Comparison of ENCODE assay signal across 8 cellular contexts in the genomic region with DNA sequence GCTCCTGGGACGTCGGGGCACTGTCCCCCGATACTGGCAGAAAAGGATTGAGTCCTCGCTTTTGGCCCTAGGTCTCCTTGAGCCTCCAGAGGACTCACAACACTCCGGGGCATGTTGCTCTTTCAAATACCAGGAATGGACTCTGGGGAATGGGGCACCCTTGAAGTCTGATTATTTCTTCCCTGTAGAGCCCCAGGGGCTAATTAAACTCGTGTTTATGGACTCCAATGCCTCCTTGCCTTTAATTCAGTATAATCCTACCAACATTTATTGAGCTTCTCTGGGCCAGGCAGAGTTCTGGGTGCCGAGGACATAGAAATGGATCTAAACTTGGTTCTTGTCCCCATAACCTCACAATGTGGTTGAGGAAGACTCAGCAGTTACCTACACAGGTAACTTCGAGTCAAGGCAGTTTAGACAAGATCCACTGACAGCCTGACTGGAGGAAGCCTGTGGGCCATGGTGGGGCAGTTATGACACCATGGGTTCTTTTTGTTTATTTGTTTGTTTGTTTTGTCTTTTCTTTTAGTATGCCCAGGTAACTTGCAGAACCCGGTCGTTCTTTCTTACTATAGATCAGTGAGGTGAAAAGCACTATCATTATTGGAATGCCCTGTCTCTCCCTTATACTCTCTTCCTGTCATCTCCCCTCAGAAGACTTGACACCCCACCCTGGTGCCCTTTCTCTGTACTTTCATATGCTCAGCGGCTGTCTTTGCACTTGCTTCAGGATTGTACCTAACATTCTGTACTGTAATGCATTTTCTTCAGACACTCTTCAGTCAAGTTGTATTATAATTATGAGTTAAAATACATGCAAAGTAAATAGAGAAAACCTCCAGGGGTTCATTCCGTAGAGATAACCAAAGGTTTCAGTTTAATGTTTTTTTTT. TPM values are rescaled to one million over a fixed set of nuclear protein-coding genes. Genes with fewer than 3 reads are reported as not detected.
A peak's percentile ranks its signal among the peaks of the same experiment; 100 is the strongest.
DNase-seq lines count a peak whose midpoint lies in the region; ATAC-seq, FAIRE-seq and TF ChIP-seq lines count a peak whose summit lies in the region.

No MANE protein-coding gene starts in this region.

- H3K36me3 ChIP-seq in HAP-1 (replicated peaks) (no peaks in the 10 kb centered on the region), RWPE2 (ENCODE audit: low read depth) (no peaks in the 10 kb centered on the region), mucosa of descending colon (ENCODE audit: low read depth) (no peaks in the 10 kb centered on the region)

- intact Hi-C loops in dorsolateral prefrontal cortex (cut with DNase I): loop anchor here (5.0 kb wide), 3 partner anchors 38 to 217 kb away; a partner anchor contains a TSS
- intact Hi-C loops in mucosa of descending colon (cut with DNase I, micrococcal nuclease): no loop called here

- H3K4me3 ChIP-seq in HAP-1 (peak overlapping the region; percentile 53), RWPE2 (ENCODE audit: severe bottlenecking) (peak overlapping the region; percentile 54), dorsolateral prefrontal cortex (peak overlapping the region; percentile 42 to 95 (median 84)), mucosa of descending colon (peak overlapping the region; percentile 31)

- no peak for FAIRE-seq in D721Med (lab: Jason Lieb, UNC)

- peak; percentile 68 for DNase-seq in DMS79 treated with DMSO at 0.1 percent for 48 hours (lab: John Stamatoyannopoulos, UW)
- DNase-seq in HAP-1 (ENCODE audit: low spot score in 2 of 2): peak; percentile 72 to 74
- DNase-seq in RWPE2 (ENCODE audit: low spot score): no peak
- DNase-seq in dorsolateral prefrontal cortex: no peak
- DNase-seq in mucosa of descending colon: no peak
- DNase-seq in cerebellum (ENCODE audit: low spot score): no peak
- DNase-seq in NCI-H128 (lab: John Stamatoyannopoulos, UW; ENCODE audit: unreplicated experiment): no peak
- no peak for DNase-seq in D721Med (ENCODE audit: insufficient read length, low spot score)

- no peaks in the 10 kb centered on the region for H3K9me3 ChIP-seq in HAP-1
- H3K9me3 ChIP-seq in RWPE2 (ENCODE audit: severe bottlenecking): no peaks in the 10 kb centered on the region
- H3K9me3 ChIP-seq in mucosa of descending colon: no peaks in the 10 kb centered on the region

- ATAC-seq in RWPE2 (ENCODE audit: low read depth) (peak; percentile 35), mucosa of descending colon (peak; percentile 9)

- in situ Hi-C loops in HAP-1 (cut with MboI; ENCODE audit: low sequenced_read_pairs): no loop called here

- H3K4me1 ChIP-seq in HAP-1 (peaks cover 26% of the 10 kb centered on the region), RWPE2 (ENCODE audit: insufficient read depth, poor library complexity, severe bottlenecking) (peaks cover 12% of the 10 kb centered on the region), mucosa of descending colon (ENCODE audit: low read depth) (no peaks in the 10 kb centered on the region)

- peak overlapping the region; percentile 96 for H3K27ac ChIP-seq in RWPE2 (ENCODE audit: poor library complexity, severe bottlenecking)
- H3K27ac ChIP-seq in dorsolateral prefrontal cortex: peak overlapping the region; percentile 57 to 100 (median 98)

- H3K27me3 ChIP-seq in HAP-1 (ENCODE audit: low read depth): no peaks in the 10 kb centered on the region
- no peaks in the 10 kb centered on the region for H3K27me3 ChIP-seq in RWPE2 (ENCODE audit: insufficient read depth, poor library complexity, severe bottlenecking)
- H3K27me3 ChIP-seq in dorsolateral prefrontal cortex: peaks cover 0 to 4% (median 0%) of the 10 kb centered on the region in 45 donors

- TF ChIP-seq CTCF in RWPE2 (IDR thresholded peaks at IDR 0.05; ENCODE audit: poor library complexity, severe bottlenecking): no peak
- TF ChIP-seq CTCF in dorsolateral prefrontal cortex (IDR thresholded peaks at IDR 0.05 in 54 of 56, conservative IDR thresholded peaks at IDR 0.05 in 2 of 56; ENCODE audit: low read depth in 1 of 56, partially characterized antibody in 56 of 56): no peak
- TF ChIP-seq CTCF in mucosa of descending colon (IDR thresholded peaks at IDR 0.05): no peak
- TF ChIP-seq CTCF in D721Med (IDR thresholded peaks at IDR 0.05; ENCODE audit: insufficient read depth, missing control alignments): no peak

RNA-seq across cellular contexts. Expression of a gene that starts 3.2 kb away (rescaled TPM):
- total RNA-seq in dorsolateral prefrontal cortex: 100 to 1,000 TPM in 9 of 120 experiments, 10 to 100 TPM in 111; 33.1 to 117 (median 66.9) TPM
- 100 to 1,000 TPM; 161 to 171 (median 166) TPM for total RNA-seq in mucosa of descending colon
- total RNA-seq in cerebellum: 65.3 TPM

RNA-seq across cellular contexts. Expression of a gene that starts 47.4 kb away (rescaled TPM):
- 100 to 1,000 TPM in 30 of 120 experiments, 10 to 100 TPM in 90; 41.9 to 129 (median 85.4) TPM for total RNA-seq in dorsolateral prefrontal cortex
- 100 to 1,000 TPM; 100 to 145 (median 134) TPM for total RNA-seq in mucosa of descending colon
- total RNA-seq in cerebellum: 30.6 TPM

RNA-seq across cellular contexts. Expression of a gene that starts 47.7 kb away (rescaled TPM):
- total RNA-seq in dorsolateral prefrontal cortex (100 to 1,000 TPM in 7 of 120 experiments, 10 to 100 TPM in 113; 40.5 to 110 (median 79.7) TPM), mucosa of descending colon (10 to 100 TPM; 33.2 to 55.6 (median 48.2) TPM), cerebellum (50.4 TPM)

Comparison
In these comparisons a context has a peak if more than half of its experiments do, and no peak if none do; other contexts are left out.
1. DNase-seq: peak in DMS79 treated with DMSO at 0.1 percent for 48 hours (single experiment) and HAP-1 (2 of 2); none in RWPE2 (single experiment), dorsolateral prefrontal cortex (0 of 10), mucosa of descending colon (0 of 3), cerebellum (single experiment), NCI-H128 (single experiment) and D721Med (single experiment).
2. H3K4me3 ChIP-seq: peak in every context shown above with its lines; median percentile 84 in dorsolateral prefrontal cortex; 54 in RWPE2; 53 in HAP-1; 31 in mucosa of descending colon.
3. intact Hi-C loops: an anchor here in dorsolateral prefrontal cortex (5.0 kb wide); none called in mucosa of descending colon.